15 cellular contexts compared by ENCODE assay signal in genomic region chr11:27487706-27488105, GRCh38. TPM values are rescaled to one million over a fixed set of nuclear protein-coding genes. Genes with fewer than 3 reads are reported as not detected.
DNase-seq lines count a peak whose midpoint lies in the region; ATAC-seq, FAIRE-seq and TF ChIP-seq lines count a peak whose summit lies in the region.
"Had no signal": no experiment of that assay in that cellular context is flagged by ENCODE, and none has a peak within 500 bp of the region (broad histone marks: within the 10 kb centered on the region; RNA-seq: fewer than 3 reads in every experiment).

No MANE protein-coding gene starts in this region.

- no peak overlapping the region for H3K4me2 ChIP-seq in HepG2 (ENCODE audit: low read depth, low read length)
- H3K4me2 ChIP-seq in GM12878 (ENCODE audit: control insufficient read depth, insufficient read depth), result no peak overlapping the region
- H3K4me2 ChIP-seq: A549, GM23338 had no signal

- no peak overlapping the region for H3K27ac Mint-ChIP-seq in activated T-helper 1 cell treated with anti-CD3 and anti-CD28 coated beads, Interleukin-12 subunit alpha, Interleukin-12 subunit beta, Interleukin-2, Interleukin-4 antibody, amounts not matched to agents 30 ng/mL and 10 ng/mL and 1 ng/mL, durations not matched to agents 14 hours and 24 hours and 36 hours
- H3K27ac Mint-ChIP-seq: GM23338 had no signal

- no peaks in the 10 kb centered on the region for H3K27me3 ChIP-seq in HepG2 (ENCODE audit: control insufficient read depth in 1 of 2, insufficient read depth in 2 of 2, low read length in 2 of 2)
- no peaks in the 10 kb centered on the region for H3K27me3 ChIP-seq in right lobe of liver
- no peaks in the 10 kb centered on the region for H3K27me3 ChIP-seq in GM12878 (replicated peaks in 1 of 2; ENCODE audit: control insufficient read depth in 2 of 2, insufficient read depth in 2 of 2, low read length in 1 of 2)
- no peaks in the 10 kb centered on the region for H3K27me3 ChIP-seq in left lung
- H3K27me3 ChIP-seq: BE2C had no signal

- CTCF ChIA-PET in HepG2 (lab: Yijun Ruan, JAX; ENCODE audit: low intra/inter-chr PET ratio, low total read pairs) (no interaction called here), GM12878 (lab: Yijun Ruan, JAX) (interaction anchor here (0.7 to 10.4 kb wide), 6 partner anchors 12 to 732 kb away, joined by 3 to 142 read pairs (median 38); no protein-coding TSS in a partner anchor)

- H3K36me3 ChIP-seq in HepG2 (replicated peaks in 1 of 2; ENCODE audit: control insufficient read depth in 1 of 2, insufficient read depth in 2 of 2, low read length in 2 of 2) (peaks cover 2 to 18% of the 10 kb centered on the region in 2 experiments; a peak in 3 of 5 replicates), right lobe of liver (peaks cover 0 to 10% (median under 1%) of the 10 kb centered on the region in 4 donors), GM12878 (ENCODE audit: control insufficient read depth in 2 of 2, insufficient read depth in 2 of 2, low read length in 1 of 2) (peaks cover 0 to 5% of the 10 kb centered on the region in 2 experiments; a peak in 3 of 4 replicates), left lung (peaks cover 0 to 33% of the 10 kb centered on the region in 2 donors)
- H3K36me3 ChIP-seq: BE2C had no signal

- no peaks in the 10 kb centered on the region for H3K9me3 Mint-ChIP-seq in activated T-helper 1 cell treated with anti-CD3 and anti-CD28 coated beads, Interleukin-12 subunit alpha, Interleukin-12 subunit beta, Interleukin-2, Interleukin-4 antibody, amounts not matched to agents 30 ng/mL and 10 ng/mL and 1 ng/mL, durations not matched to agents 14 hours and 24 hours and 36 hours
- H3K9me3 Mint-ChIP-seq: CD8-positive, alpha-beta T cell had no signal

- no peaks in the 10 kb centered on the region for H3K9me3 ChIP-seq in HepG2 (ENCODE audit: low read length)
- H3K9me3 ChIP-seq in right lobe of liver, result no peaks in the 10 kb centered on the region
- no peaks in the 10 kb centered on the region for H3K9me3 ChIP-seq in GM12878 (replicated peaks; ENCODE audit: control insufficient read depth, insufficient read depth, low read length)
- no peaks in the 10 kb centered on the region for H3K9me3 ChIP-seq in left lung
- H3K9me3 ChIP-seq: A549, BE2C had no signal

- peaks cover 8% of the 10 kb centered on the region for H3K36me3 Mint-ChIP-seq in activated T-helper 1 cell treated with anti-CD3 and anti-CD28 coated beads, Interleukin-12 subunit alpha, Interleukin-12 subunit beta, Interleukin-2, Interleukin-4 antibody, amounts not matched to agents 30 ng/mL and 10 ng/mL and 1 ng/mL, durations not matched to agents 14 hours and 24 hours and 36 hours (ENCODE audit: low read depth)

- in situ Hi-C loops in HepG2 (cut with HindIII; ENCODE audit: extremely low pct_ligation_motif_present, low pct_unique_long_range_greater_than_20kb) (loop anchor here (25.0 kb wide), 1 partner anchor 725 kb away; no protein-coding TSS in a partner anchor), GM12878 (cut with MboI) (no loop called here)

- POLR2A ChIA-PET in HepG2 (lab: Yijun Ruan, JAX) (interaction anchor here (1.1 kb wide), 1 partner anchor 15 kb away, joined by 4 read pairs; the partner anchor contains the start of gene LGR4), GM12878 (lab: Charles Lee) (interaction anchor here (0.7 kb wide), 1 partner anchor 40 kb away, joined by 5 read pairs; no protein-coding TSS in a partner anchor)

- no peak overlapping the region for H3K4me3 Mint-ChIP-seq in activated T-helper 1 cell treated with anti-CD3 and anti-CD28 coated beads, Interleukin-12 subunit alpha, Interleukin-12 subunit beta, Interleukin-2, Interleukin-4 antibody, amounts not matched to agents 30 ng/mL and 10 ng/mL and 1 ng/mL, durations not matched to agents 14 hours and 24 hours and 36 hours
- H3K4me3 Mint-ChIP-seq: CD8-positive, alpha-beta T cell; GM23338 had no signal

- H2AFZ ChIP-seq in HepG2 (ENCODE audit: low read length) (no peak overlapping the region), GM12878 (ENCODE audit: control insufficient read depth, low read depth, low read length) (no peak overlapping the region)
- H2AFZ ChIP-seq: GM23338 had no signal

- H3K4me3 ChIP-seq in HepG2 (replicated peaks in 1 of 3; ENCODE audit: insufficient read depth in 1 of 3, low read depth in 2 of 3, low read length in 3 of 3) (no peak overlapping the region), right lobe of liver (no peak overlapping the region), GM12878 (no peak overlapping the region), left lung (no peak overlapping the region)
- H3K4me3 ChIP-seq: A549, GM23338 had no signal

- WGBS in HepG2 (ENCODE audit: low lambda C conversion rate), result 93% methylated on average over 6 of the region's 6 CpGs
- WGBS in right lobe of liver (ENCODE audit: insufficient coverage, low coverage, low lambda C conversion rate, missing lambda C conversion rate), result 78% methylated on average over 4 of the region's 6 CpGs
- WGBS in GM12878 (ENCODE audit: insufficient coverage, insufficient replicate concordance, low lambda C conversion rate, missing lambda C conversion rate), result 95% methylated on average over 6 of the region's 6 CpGs

- no peak for DNase-seq in HepG2 (ENCODE audit: low spot score)
- DNase-seq in right lobe of liver, result no peak
- DNase-seq in NCI-H82 (lab: John Stamatoyannopoulos, UW), result peak; percentile 71
- DNase-seq in GM12878 (ENCODE audit: low read depth, low spot score), result no peak
- no peak for DNase-seq in left lung
- no peak for DNase-seq in activated T-helper 1 cell treated with anti-CD3 and anti-CD28 coated beads, Interleukin-12 subunit alpha, Interleukin-12 subunit beta, Interleukin-2, Interleukin-4 antibody, amounts not matched to agents 30 ng/mL and 10 ng/mL and 1 ng/mL, durations not matched to agents 14 hours and 24 hours and 36 hours (ENCODE audit: low spot score)
- DNase-seq: BE2C; CD8-positive, alpha-beta T cell; COR-L47; H7 had no signal

- no peak for TF ChIP-seq CTCF in HepG2 (CRISPR knock-in tag; IDR thresholded peaks at IDR 0.05)
- TF ChIP-seq CTCF in right lobe of liver (IDR thresholded peaks at IDR 0.05), result no peak
- TF ChIP-seq CTCF in GM12878 (IDR thresholded peaks at IDR 0.05 in 2 of 3, conservative IDR thresholded peaks at IDR 0.05 in 1 of 3; ENCODE audit: control insufficient read depth in 2 of 3, extremely low read depth in 1 of 3, insufficient read depth in 1 of 3, low read depth in 3 of 3, low read length in 3 of 3), result no peak
- TF ChIP-seq CTCF in left lung (IDR thresholded peaks at IDR 0.05), result no peak

- no peaks in the 10 kb centered on the region for H4K20me1 ChIP-seq in HepG2 (ENCODE audit: insufficient read depth, low read length)
- H4K20me1 ChIP-seq in GM12878 (ENCODE audit: control insufficient read depth, insufficient read depth), result no peaks in the 10 kb centered on the region

- TF ChIP-seq RAD21 in HepG2 (CRISPR knock-in tag; IDR thresholded peaks at IDR 0.05) (no peak), GM12878 (IDR thresholded peaks at IDR 0.05; ENCODE audit: insufficient read depth, low read depth, low read length) (no peak)

- TF ChIP-seq POLR2A in HepG2 (IDR thresholded peaks at IDR 0.05; ENCODE audit: insufficient read depth in 1 of 2, low read depth in 2 of 2, low read length in 2 of 2) (no peak), right lobe of liver (IDR thresholded peaks at IDR 0.05) (no peak), GM12878 (IDR thresholded peaks at IDR 0.05; ENCODE audit: low read depth, low read length) (no peak)

- no TSS peak for BruUV-seq in HepG2 (replicated peaks; lab: Mats Ljungman, UMichigan)
- BruUV-seq in GM12878 (replicated peaks; lab: Mats Ljungman, UMichigan), result TSS peak; percentile 11

- no peaks in the 10 kb centered on the region for H3K4me1 Mint-ChIP-seq in activated T-helper 1 cell treated with anti-CD3 and anti-CD28 coated beads, Interleukin-12 subunit alpha, Interleukin-12 subunit beta, Interleukin-2, Interleukin-4 antibody, amounts not matched to agents 30 ng/mL and 10 ng/mL and 1 ng/mL, durations not matched to agents 14 hours and 24 hours and 36 hours (ENCODE audit: low read depth)

- H3K79me2 ChIP-seq in HepG2 (ENCODE audit: insufficient read depth, low read length) (no peaks in the 10 kb centered on the region), GM12878 (ENCODE audit: control insufficient read depth, insufficient read depth, low read length) (no peaks in the 10 kb centered on the region)

- RAD21 ChIA-PET in GM12878 (lab: Charles Lee; ENCODE audit: unreplicated experiment), result interaction anchor here (0.7 to 5.5 kb wide), 5 partner anchors 10 to 1061 kb away, joined by 3 to 67 read pairs (median 40); no protein-coding TSS in a partner anchor

- no peak overlapping the region for H3K9ac ChIP-seq in HepG2 (ENCODE audit: insufficient read depth, low read depth, low read length)
- H3K9ac ChIP-seq in GM12878 (ENCODE audit: control insufficient read depth, insufficient read depth, low read length), result no peak overlapping the region

- SMC1A ChIA-PET in GM12878 (lab: Charles Lee; ENCODE audit: uncharacterized antibody, unreplicated experiment), result interaction anchor here (0.6 to 6.4 kb wide), 7 partner anchors 10 to 734 kb away, joined by 3 to 71 read pairs (median 4); no protein-coding TSS in a partner anchor

- intact Hi-C loops in HepG2 (cut with micrococcal nuclease; ENCODE audit: unreplicated experiment), result loop anchor here (2.0 kb wide), 1 partner anchor 283 kb away; no protein-coding TSS in a partner anchor
- intact Hi-C loops in right lobe of liver (cut with DNase I), result loop anchor here in 1 of 2 donors (10.0 kb wide), 1 partner anchor 303 kb away; no protein-coding TSS in a partner anchor
- intact Hi-C loops in GM12878 (cut with micrococcal nuclease; ENCODE audit: unreplicated experiment), result loop anchor here (5.0 to 10.0 kb wide), 4 partner anchors 125 to 1203 kb away; partner anchors contain the start of gene CCDC34
- intact Hi-C loops in left lung (cut with DNase I), result loop anchor here in 1 of 2 donors (5.0 kb wide), 1 partner anchor 305 kb away; no protein-coding TSS in a partner anchor
- intact Hi-C loops in activated T-helper 1 cell treated with anti-CD3 and anti-CD28 coated beads, Interleukin-12 subunit alpha, Interleukin-12 subunit beta, Interleukin-2, Interleukin-4 antibody, amounts not matched to agents 30 ng/mL and 10 ng/mL and 1 ng/mL, durations not matched to agents 14 hours and 24 hours and 36 hours (cut with micrococcal nuclease), result loop anchor here (5.0 to 10.0 kb wide), 3 partner anchors 190 to 1190 kb away; no protein-coding TSS in a partner anchor

- no peak for TF ChIP-seq EP300 in HepG2 (IDR thresholded peaks at IDR 0.05; ENCODE audit: low read depth in 2 of 2, low read length in 2 of 2)
- no peak for TF ChIP-seq EP300 in HepG2 (CRISPR knock-in tag; IDR thresholded peaks at IDR 0.05; ENCODE audit: borderline replicate concordance)
- TF ChIP-seq EP300 in GM12878 (IDR thresholded peaks at IDR 0.05; ENCODE audit: borderline replicate concordance in 1 of 2, control insufficient read depth in 1 of 2, low read depth in 2 of 2, low read length in 2 of 2), result no peak

- no peak for FAIRE-seq in HepG2 (lab: Jason Lieb, UNC)
- no peak for FAIRE-seq in GM12878 (lab: Jason Lieb, UNC)
- FAIRE-seq: A549 had no signal

- peaks cover 6% of the 10 kb centered on the region; the same call in 1 of the 2 replicates for H3K4me1 ChIP-seq in HepG2 (ENCODE audit: insufficient read depth, low read length)
- peaks cover 0 to 9% (median 0%) of the 10 kb centered on the region in 4 donors for H3K4me1 ChIP-seq in right lobe of liver
- no peaks in the 10 kb centered on the region for H3K4me1 ChIP-seq in GM12878 (ENCODE audit: control insufficient read depth, insufficient read depth, low read length)
- H3K4me1 ChIP-seq in left lung, result no peaks in the 10 kb centered on the region
- H3K4me1 ChIP-seq: BE2C had no signal

- no peak overlapping the region for H3K27ac ChIP-seq in HepG2 (ENCODE audit: extremely low read length, insufficient read depth, low read length)
- H3K27ac ChIP-seq in right lobe of liver, result no peak overlapping the region
- no peak overlapping the region for H3K27ac ChIP-seq in GM12878 (ENCODE audit: control insufficient read depth, insufficient read depth)
- H3K27ac ChIP-seq in left lung, result no peak overlapping the region
- H3K27ac ChIP-seq: A549, C4-2B, HL-60 had no signal

- peak; percentile 23; the same call in 1 of the 3 replicates for ATAC-seq in HepG2
- no peak for ATAC-seq in right lobe of liver
- ATAC-seq in GM12878, result no peak
- no peak for ATAC-seq in left lung
- no peak for ATAC-seq in GM21717 (IDR thresholded peaks at IDR 0.05; ENCODE audit: unreplicated experiment)
- ATAC-seq: CD8-positive, alpha-beta T cell; GM23338 had no signal

- H3K27me3 Mint-ChIP-seq in activated T-helper 1 cell treated with anti-CD3 and anti-CD28 coated beads, Interleukin-12 subunit alpha, Interleukin-12 subunit beta, Interleukin-2, Interleukin-4 antibody, amounts not matched to agents 30 ng/mL and 10 ng/mL and 1 ng/mL, durations not matched to agents 14 hours and 24 hours and 36 hours (ENCODE audit: insufficient read depth), result no peaks in the 10 kb centered on the region

RNA-seq across cellular contexts. Expression of gene LGR4, which starts 15.1 kb away (rescaled TPM):
- total RNA-seq in HepG2 (2016; rRNA removed; fragmentation: Illumina TruSeq; extraction: Trizol), result 51.4 and 68.7 TPM in 2 replicates
- 8.1 and 10.5 TPM in 2 replicates for total RNA-seq in HepG2 (2016; cell fraction: cytosol; rRNA removed; fragmentation: Illumina TruSeq; extraction: Trizol; ENCODE audit: low read depth)
- total RNA-seq in HepG2 (2016; cell fraction: insoluble cytoplasmic fraction; rRNA removed; fragmentation: Illumina TruSeq; extraction: Trizol), result 51.6 and 65.3 TPM in 2 replicates
- total RNA-seq in HepG2 (2016; cell fraction: membrane; rRNA removed; fragmentation: Illumina TruSeq; extraction: Trizol), result 23.6 and 26.4 TPM in 2 replicates
- 111 and 112 TPM in 2 replicates for total RNA-seq in HepG2 (2016; cell fraction: nucleus; rRNA removed; fragmentation: Illumina TruSeq; extraction: Trizol)
- polyA plus RNA-seq in HepG2 (2011; rRNA removed), result 42.1 and 43.8 TPM in 2 replicates
- polyA plus RNA-seq in HepG2 (2011; cell fraction: cytosol; rRNA removed), result 21.7 and 35.6 TPM in 2 replicates
- polyA plus RNA-seq in HepG2 (2011; cell fraction: nucleus; rRNA removed), result 35.4 and 41.4 TPM in 2 replicates
- polyA plus RNA-seq in HepG2 (2012), result 45.1 and 63.2 TPM in 2 replicates
- polyA plus RNA-seq in HepG2 (2016; cell fraction: cytosol; fragmentation: Illumina TruSeq; extraction: Trizol; ENCODE audit: low read depth), result 1.6 TPM in 2 replicates
- 39.9 and 43.3 TPM in 2 replicates for polyA plus RNA-seq in HepG2 (2016; cell fraction: insoluble cytoplasmic fraction; fragmentation: Illumina TruSeq; extraction: Trizol; ENCODE audit: low read depth)
- 7.6 and 7.9 TPM in 2 replicates for polyA plus RNA-seq in HepG2 (2016; cell fraction: membrane; fragmentation: Illumina TruSeq; extraction: Trizol; ENCODE audit: low read depth)
- polyA plus RNA-seq in HepG2 (2016; cell fraction: nucleus; fragmentation: Illumina TruSeq; extraction: Trizol; ENCODE audit: insufficient read depth, low read depth), result 106 and 117 TPM in 2 replicates
- polyA minus RNA-seq in HepG2 (2011; rRNA and poly(A)+ RNA removed; ENCODE audit: low replicate concordance), result 187 and 243 TPM in 2 replicates
- polyA minus RNA-seq in HepG2 (2011; cell fraction: cytosol; rRNA and poly(A)+ RNA removed), result 60.2 and 70.2 TPM in 2 replicates
- polyA minus RNA-seq in HepG2 (2011; cell fraction: nucleus; rRNA and poly(A)+ RNA removed), result 201 and 210 TPM in 2 replicates
- 10 to 100 TPM; 32.5 to 46.3 (median 44.1) TPM for total RNA-seq in right lobe of liver
- total RNA-seq in GM12878 (2013; cell fraction: nucleolus; rRNA removed), result not detected in 2 replicates
- under 0.01 TPM in 1 of 2 replicates, not detected in the other for total RNA-seq in GM12878 (2014; rRNA removed)
- total RNA-seq in GM12878 (2014; rRNA removed; fragmentation: Illumina TruSeq; extraction: Trizol), result 0.04 TPM in 1 of 2 replicates, not detected in the other
- total RNA-seq in GM12878 (2021), result 0.37 TPM in 1 of 2 replicates, not detected in the other
- 0.14 TPM for polyA plus RNA-seq in GM12878 (2011; ENCODE audit: low read depth)
- 0.04 TPM in 1 of 2 replicates, not detected in the other for polyA plus RNA-seq in GM12878 (2011; rRNA removed)
- 0.01 TPM in 1 of 2 replicates, not detected in the other for polyA plus RNA-seq in GM12878 (2011; cell fraction: cytosol; rRNA removed)
- 0.04 and 0.06 TPM in 2 replicates for polyA plus RNA-seq in GM12878 (2011; cell fraction: nucleus; rRNA removed)
- polyA plus RNA-seq in GM12878 (2012), result 0.12 and 0.42 TPM in 2 replicates
- polyA plus RNA-seq in GM12878 (2014; fragmentation: Illumina TruSeq; extraction: Trizol), result 0.01 and 0.08 TPM in 2 replicates
- not detected for polyA plus RNA-seq in GM12878 (2014; fragmentation: Nextera tagmentation; extraction: Ambion mirVana)
- 0.06 and 0.64 TPM in 2 replicates for polyA plus RNA-seq in GM12878 (2014; rRNA removed)
- not detected for polyA plus RNA-seq in GM12878 (2016; fragmentation: Nextera tagmentation; extraction: Ambion mirVana)
- 0.07 TPM in 1 of 2 replicates, not detected in the other for polyA minus RNA-seq in GM12878 (2011; rRNA and poly(A)+ RNA removed)
- polyA minus RNA-seq in GM12878 (2011; cell fraction: cytosol; rRNA and poly(A)+ RNA removed), result 0.52 and 1.1 TPM in 2 replicates
- 0.19 and 0.24 TPM in 2 replicates for polyA minus RNA-seq in GM12878 (2011; cell fraction: nucleus; rRNA and poly(A)+ RNA removed)
- total RNA-seq in left lung, result 1 to 10 TPM; 4.0 to 6.9 TPM
- total RNA-seq in activated T-helper 1 cell treated with anti-CD3 and anti-CD28 coated beads, Interleukin-12 subunit alpha, Interleukin-12 subunit beta, Interleukin-2, Interleukin-4 antibody, amounts not matched to agents 30 ng/mL and 10 ng/mL and 1 ng/mL, durations not matched to agents 14 hours and 24 hours and 36 hours, result 0.05 TPM in 1 of 2 replicates, not detected in the other

RNA-seq across cellular contexts. Expression of gene LIN7C, which starts 18.9 kb away (rescaled TPM):
- total RNA-seq in HepG2 (2016; rRNA removed; fragmentation: Illumina TruSeq; extraction: Trizol) (37.2 and 65.8 TPM in 2 replicates), right lobe of liver (10 to 100 TPM; 22.6 to 33.2 (median 27.1) TPM), GM12878 (2014; rRNA removed) (13.8 and 18.6 TPM in 2 replicates), GM12878 (2014; rRNA removed; fragmentation: Illumina TruSeq; extraction: Trizol) (21.2 and 22.2 TPM in 2 replicates), GM12878 (2021) (14.9 and 16.3 TPM in 2 replicates), left lung (10 to 100 TPM; 25.7 to 31.5 TPM)
- 2.5 and 2.7 TPM in 2 replicates for total RNA-seq in HepG2 (2016; cell fraction: cytosol; rRNA removed; fragmentation: Illumina TruSeq; extraction: Trizol; ENCODE audit: low read depth)
- 38.6 and 65.0 TPM in 2 replicates for total RNA-seq in HepG2 (2016; cell fraction: insoluble cytoplasmic fraction; rRNA removed; fragmentation: Illumina TruSeq; extraction: Trizol)
- 15.9 and 19.0 TPM in 2 replicates for total RNA-seq in HepG2 (2016; cell fraction: membrane; rRNA removed; fragmentation: Illumina TruSeq; extraction: Trizol)
- total RNA-seq in HepG2 (2016; cell fraction: nucleus; rRNA removed; fragmentation: Illumina TruSeq; extraction: Trizol), result 24.0 and 25.6 TPM in 2 replicates
- polyA plus RNA-seq in HepG2 (2011; rRNA removed) (12.7 and 14.8 TPM in 2 replicates), GM12878 (2011; rRNA removed) (13.8 and 21.4 TPM in 2 replicates), GM12878 (2014; fragmentation: Illumina TruSeq; extraction: Trizol) (7.7 and 11.7 TPM in 2 replicates), GM12878 (2014; fragmentation: Nextera tagmentation; extraction: Ambion mirVana) (10 to 100 TPM in 1 of 2 experiments, 1 to 10 TPM in 1; 6.0 to 23.7 TPM), GM12878 (2014; rRNA removed) (9.0 and 10.4 TPM in 2 replicates), GM12878 (2016; fragmentation: Nextera tagmentation; extraction: Ambion mirVana) (10 to 100 TPM; 18.7 to 20.5 TPM)
- 7.8 and 14.4 TPM in 2 replicates for polyA plus RNA-seq in HepG2 (2011; cell fraction: cytosol; rRNA removed)
- polyA plus RNA-seq in HepG2 (2011; cell fraction: nucleus; rRNA removed), result 4.2 and 7.4 TPM in 2 replicates
- 10.3 and 13.4 TPM in 2 replicates for polyA plus RNA-seq in HepG2 (2012)
- 0.89 and 0.90 TPM in 2 replicates for polyA plus RNA-seq in HepG2 (2016; cell fraction: cytosol; fragmentation: Illumina TruSeq; extraction: Trizol; ENCODE audit: low read depth)
- polyA plus RNA-seq in HepG2 (2016; cell fraction: insoluble cytoplasmic fraction; fragmentation: Illumina TruSeq; extraction: Trizol; ENCODE audit: low read depth), result 27.1 and 30.5 TPM in 2 replicates
- 4.4 and 4.8 TPM in 2 replicates for polyA plus RNA-seq in HepG2 (2016; cell fraction: membrane; fragmentation: Illumina TruSeq; extraction: Trizol; ENCODE audit: low read depth)
- 17.5 and 19.5 TPM in 2 replicates for polyA plus RNA-seq in HepG2 (2016; cell fraction: nucleus; fragmentation: Illumina TruSeq; extraction: Trizol; ENCODE audit: insufficient read depth, low read depth)
- polyA minus RNA-seq in HepG2 (2011; rRNA and poly(A)+ RNA removed; ENCODE audit: low replicate concordance), result 6.7 and 16.3 TPM in 2 replicates
- polyA minus RNA-seq in HepG2 (2011; cell fraction: cytosol; rRNA and poly(A)+ RNA removed), result 18.3 and 20.3 TPM in 2 replicates
- polyA minus RNA-seq in HepG2 (2011; cell fraction: nucleus; rRNA and poly(A)+ RNA removed), result 29.6 and 31.1 TPM in 2 replicates
- 24.8 and 26.2 TPM in 2 replicates for total RNA-seq in GM12878 (2013; cell fraction: nucleolus; rRNA removed)
- polyA plus RNA-seq in GM12878 (2011; ENCODE audit: low read depth), result 4.3 TPM
- polyA plus RNA-seq in GM12878 (2011; cell fraction: cytosol; rRNA removed), result 5.2 and 8.2 TPM in 2 replicates
- 3.6 and 4.3 TPM in 2 replicates for polyA plus RNA-seq in GM12878 (2011; cell fraction: nucleus; rRNA removed)
- 7.1 and 7.2 TPM in 2 replicates for polyA plus RNA-seq in GM12878 (2012)
- polyA minus RNA-seq in GM12878 (2011; rRNA and poly(A)+ RNA removed), result 6.8 and 8.3 TPM in 2 replicates
- 6.4 and 7.6 TPM in 2 replicates for polyA minus RNA-seq in GM12878 (2011; cell fraction: cytosol; rRNA and poly(A)+ RNA removed)
- polyA minus RNA-seq in GM12878 (2011; cell fraction: nucleus; rRNA and poly(A)+ RNA removed), result 5.6 and 9.4 TPM in 2 replicates
- 33.8 and 35.8 TPM in 2 replicates for total RNA-seq in activated T-helper 1 cell treated with anti-CD3 and anti-CD28 coated beads, Interleukin-12 subunit alpha, Interleukin-12 subunit beta, Interleukin-2, Interleukin-4 antibody, amounts not matched to agents 30 ng/mL and 10 ng/mL and 1 ng/mL, durations not matched to agents 14 hours and 24 hours and 36 hours
